Comparison of ENCODE assay signal across 35 cellular contexts in genomic region chr16:81975637-81976036, GRCh38. TPM values are rescaled to one million over a fixed set of nuclear protein-coding genes. Genes with fewer than 3 reads are reported as not detected.
"Had no signal": no experiment of that assay in that cellular context is flagged by ENCODE, and none has a peak within 500 bp of the region (broad histone marks: within the 10 kb centered on the region; RNA-seq: fewer than 3 reads in every experiment).

No MANE protein-coding gene starts in this region.

- H3K27ac Mint-ChIP-seq: dendritic cell treated with granulocyte-macrophage colony-stimulating factor and Interleukin-4, amounts not matched to agents 40 ng/mL and 50 ng/mL, for 4 days; effector memory CD8-positive, alpha-beta T cell; naive thymus-derived CD4-positive, alpha-beta T cell; nephron; neural progenitor cell; progenitor cell of endocrine pancreas; stimulated activated effector memory CD8-positive, alpha-beta T cell treated with anti-CD3 and anti-CD28 coated beads, Interleukin-12 subunit alpha, Interleukin-12 subunit beta, amount 100 ng/mL, for 72 hours; type B pancreatic cell had no signal

- H3K27me3 ChIP-seq: colonic mucosa, esophagus squamous epithelium, heart right ventricle, left lung, neural progenitor cell, testis, tibial artery had no signal

- H3K79me2 ChIP-seq: parathyroid adenoma had no signal

- H3K36me3 Mint-ChIP-seq: stimulated activated effector memory CD8-positive, alpha-beta T cell treated with anti-CD3 and anti-CD28 coated beads, Interleukin-12 subunit alpha, Interleukin-12 subunit beta, amount 100 ng/mL, for 72 hours; type B pancreatic cell had no signal

- H3K27ac ChIP-seq: colonic mucosa, esophagus squamous epithelium, heart right ventricle, left lung, neural progenitor cell, parathyroid adenoma, testis, tibial artery had no signal

- H3K4me3 Mint-ChIP-seq: dendritic cell treated with granulocyte-macrophage colony-stimulating factor and Interleukin-4, amounts not matched to agents 40 ng/mL and 50 ng/mL, for 4 days; effector memory CD8-positive, alpha-beta T cell; naive thymus-derived CD4-positive, alpha-beta T cell; nephron; neural progenitor cell; stimulated activated effector memory CD8-positive, alpha-beta T cell treated with anti-CD3 and anti-CD28 coated beads, Interleukin-12 subunit alpha, Interleukin-12 subunit beta, amount 100 ng/mL, for 72 hours; type B pancreatic cell had no signal

- DNase-seq: colonic mucosa; effector memory CD8-positive, alpha-beta T cell; erythroblast; esophagus squamous epithelium; foreskin melanocyte; glutamatergic neuron; heart right ventricle; hippocampal formation; left cardiac atrium; left lung; mesenchymal stem cell; midbrain; naive thymus-derived CD4-positive, alpha-beta T cell; stimulated activated CD4-positive, alpha-beta T cell treated with anti-CD3 and anti-CD28 coated beads, Interleukin-12 subunit alpha, Interleukin-12 subunit beta, amount 100 ng/mL, for 4 hours; stimulated activated CD4-positive, alpha-beta T cell treated with anti-CD3 and anti-CD28 coated beads, Interleukin-2, amount 100 ng/mL, for 24 hours; stimulated activated CD4-positive, alpha-beta T cell treated with anti-CD3 and anti-CD28 coated beads, Interleukin-4, amount 100 ng/mL, for 24 hours; stimulated activated naive CD8-positive, alpha-beta T cell treated with anti-CD3 and anti-CD28 coated beads, Interleukin-15, Interleukin-2, amounts not matched to agents 100 U/mL and 50 U/mL, for 24 hours; substantia nigra; testis; tibial artery had no signal

- ATAC-seq: effector memory CD8-positive, alpha-beta T cell; heart right ventricle; left cardiac atrium; left lung; naive thymus-derived CD4-positive, alpha-beta T cell; sciatic nerve; stimulated activated effector memory CD8-positive, alpha-beta T cell treated with anti-CD3 and anti-CD28 coated beads, Interleukin-12 subunit alpha, Interleukin-12 subunit beta, amount 100 ng/mL, for 72 hours; stimulated activated naive CD8-positive, alpha-beta T cell treated with anti-CD3 and anti-CD28 coated beads, Interleukin-15, Interleukin-2, amounts not matched to agents 100 U/mL and 50 U/mL, for 24 hours had no signal

- H3K27me3 Mint-ChIP-seq: progenitor cell of endocrine pancreas, type B pancreatic cell had no signal

- FAIRE-seq: endometrium, islet of Langerhans, urothelium cell line had no signal

- H2AFZ ChIP-seq: neural progenitor cell, parathyroid adenoma had no signal

- H3K4me1 Mint-ChIP-seq: naive thymus-derived CD4-positive, alpha-beta T cell; nephron; stimulated activated effector memory CD8-positive, alpha-beta T cell treated with anti-CD3 and anti-CD28 coated beads, Interleukin-12 subunit alpha, Interleukin-12 subunit beta, amount 100 ng/mL, for 72 hours had no signal

- H3K36me3 ChIP-seq: colonic mucosa, esophagus squamous epithelium, heart right ventricle, left lung, tibial artery had no signal

- H3K4me1 ChIP-seq: colonic mucosa, esophagus squamous epithelium, heart right ventricle, left lung, neural progenitor cell, parathyroid adenoma, testis, tibial artery had no signal

- H3K4me2 ChIP-seq: neural progenitor cell, smooth muscle cell had no signal

- H3K9me3 ChIP-seq: colonic mucosa, testis had no signal

- H3K9ac ChIP-seq: neural progenitor cell, parathyroid adenoma had no signal

- H3K4me3 ChIP-seq: colonic mucosa, esophagus squamous epithelium, heart right ventricle, left lung, neural progenitor cell, smooth muscle cell, testis, tibial artery had no signal

RNA-seq across cellular contexts. Expression of gene SDR42E1, which starts 35.6 kb away (rescaled TPM):
- total RNA-seq: chondrocyte, smooth muscle cell had no signal
- polyA plus RNA-seq: smooth muscle cell had no signal

RNA-seq across cellular contexts. Expression of gene HSD17B2, which starts 59.4 kb away (rescaled TPM):
- total RNA-seq: chondrocyte; heart right ventricle; kidney epithelial cell; left cardiac atrium; naive thymus-derived CD4-positive, alpha-beta T cell; osteoblast; sciatic nerve had no signal
- polyA plus RNA-seq: naive thymus-derived CD4-positive, alpha-beta T cell had no signal
